In genomic region chr5:80160242-80160641, GRCh38 we compare ENCODE assay signal across 24 cellular contexts.
A peak's percentile ranks its signal among the peaks of the same experiment; 100 is the strongest.
DNase-seq lines count a peak whose midpoint lies in the region; ATAC-seq, FAIRE-seq and TF ChIP-seq lines count a peak whose summit lies in the region.
"Had no signal": no experiment of that assay in that cellular context is flagged by ENCODE, and none has a peak within 500 bp of the region (broad histone marks: within the 10 kb centered on the region; RNA-seq: fewer than 3 reads in every experiment).

No MANE protein-coding gene starts in this region.

- H3K4me2 ChIP-seq in A549: no peak overlapping the region

- no peak for TF ChIP-seq EP300 in A549 (IDR thresholded peaks at IDR 0.05)

- in situ Hi-C loops in GM13977 (cut with MboI; ENCODE audit: low pct_unique_long_range_greater_than_20kb, low sequenced_read_pairs, unreplicated experiment): no loop called here

- FAIRE-seq in A549 (lab: Jason Lieb, UNC): peak; percentile 61
- FAIRE-seq: D721Med, GM19239 had no signal

- TF ChIP-seq CTCF in A549 (IDR thresholded peaks at IDR 0.05) (no peak), GM13977 (IDR thresholded peaks at IDR 0.05; ENCODE audit: extremely low read depth, insufficient read depth, missing control alignments) (no peak)

- H3K4me3 Mint-ChIP-seq in activated CD4-positive, alpha-beta T cell treated with anti-CD3 and anti-CD28 coated beads for 36 hours: no peak overlapping the region
- H3K4me3 Mint-ChIP-seq in T-helper 17 cell: no peak overlapping the region
- no peak overlapping the region for H3K4me3 Mint-ChIP-seq in naive thymus-derived CD4-positive, alpha-beta T cell
- H3K4me3 Mint-ChIP-seq in activated CD8-positive, alpha-beta memory T cell treated with anti-CD3 and anti-CD28 coated beads, Interleukin-2, amount 10 ng/mL, durations not matched to agents 7 days and 5 days: no peak overlapping the region

- H3K27me3 ChIP-seq in naive thymus-derived CD4-positive, alpha-beta T cell (ENCODE audit: control insufficient read depth in 2 of 2, insufficient read depth in 2 of 2, low read length in 2 of 2): no peaks in the 10 kb centered on the region

- TF ChIP-seq RAD21 in A549 (conservative IDR thresholded peaks at IDR 0.05 in 1 of 2, IDR thresholded peaks at IDR 0.05 in 1 of 2): no peak

- H3K36me3 Mint-ChIP-seq in activated CD4-positive, alpha-beta T cell treated with anti-CD3 and anti-CD28 coated beads for 36 hours (ENCODE audit: low read depth): peaks cover 65% of the 10 kb centered on the region
- H3K36me3 Mint-ChIP-seq in T-helper 17 cell (ENCODE audit: low read depth): peaks cover 17% of the 10 kb centered on the region
- H3K36me3 Mint-ChIP-seq in naive thymus-derived CD4-positive, alpha-beta T cell: peaks cover 26 to 87% (median 77%) of the 10 kb centered on the region in 5 donors
- peaks cover 68% of the 10 kb centered on the region for H3K36me3 Mint-ChIP-seq in activated CD8-positive, alpha-beta memory T cell treated with anti-CD3 and anti-CD28 coated beads, Interleukin-2, amount 10 ng/mL, durations not matched to agents 7 days and 5 days

- POLR2A ChIA-PET in activated CD4-positive, alpha-beta T cell treated with anti-CD3 and anti-CD28 coated beads for 36 hours (lab: Charles Lee): no interaction called here
- POLR2A ChIA-PET in A549 (lab: Yijun Ruan, JAX): no interaction called here
- POLR2A ChIA-PET in naive thymus-derived CD4-positive, alpha-beta T cell (lab: Charles Lee): interaction anchor here (0.5 to 4.1 kb wide), 6 partner anchors 10 to 94 kb away, joined by 3 to 17 read pairs (median 4); no protein-coding TSS in a partner anchor

- H3K27ac ChIP-seq in A549: no peak overlapping the region
- H3K27ac ChIP-seq in naive thymus-derived CD4-positive, alpha-beta T cell (ENCODE audit: low read depth, low read length): no peak overlapping the region
- H3K27ac ChIP-seq: 22Rv1, RWPE1 had no signal

- no peak for DNase-seq in activated CD4-positive, alpha-beta T cell treated with anti-CD3 and anti-CD28 coated beads for 36 hours
- DNase-seq in activated CD4-positive, alpha-beta T cell treated with anti-CD3 and anti-CD28 coated beads, Interleukin-2, amount 50 U/mL, for 4 hours: no peak
- DNase-seq in A549 (ENCODE audit: low read depth in 1 of 2, low spot score in 1 of 2) (no peak), T-helper 17 cell (no peak), GM13977 (ENCODE audit: low spot score) (no peak), dermis blood vessel endothelial cell (no peak)
- no peak for DNase-seq in naive thymus-derived CD4-positive, alpha-beta T cell
- no peak for DNase-seq in activated CD8-positive, alpha-beta memory T cell treated with anti-CD3 and anti-CD28 coated beads, Interleukin-2, amount 10 ng/mL, durations not matched to agents 7 days and 5 days
- DNase-seq: AML-193, C1 segment of cervical spinal cord, DMS53, GF-D8, Karpas-422, MV-4-11, NCI-H1105 treated with DMSO at 0.1 percent for 48 hours, NCI-H2029 treated with DMSO at 0.1 percent for 48 hours, NCI-H226, NCI-H510A treated with DMSO at 0.1 percent for 48 hours, NCI-H748 treated with DMSO at 0.1 percent for 48 hours, SHP77 treated with DMSO at 0.1 percent for 48 hours had no signal

- CTCF ChIA-PET in activated CD4-positive, alpha-beta T cell treated with anti-CD3 and anti-CD28 coated beads for 36 hours (lab: Charles Lee): no interaction called here
- CTCF ChIA-PET in A549 (lab: Yijun Ruan, JAX): no interaction called here
- CTCF ChIA-PET in naive thymus-derived CD4-positive, alpha-beta T cell (lab: Charles Lee): no interaction called here
- CTCF ChIA-PET in activated CD8-positive, alpha-beta memory T cell treated with anti-CD3 and anti-CD28 coated beads, Interleukin-2, amount 10 ng/mL, durations not matched to agents 7 days and 5 days (lab: Charles Lee): no interaction called here

- no peaks in the 10 kb centered on the region for H3K4me1 ChIP-seq in A549
- H3K4me1 ChIP-seq in naive thymus-derived CD4-positive, alpha-beta T cell (ENCODE audit: control insufficient read depth in 2 of 2, insufficient read depth in 2 of 2, low read length in 2 of 2): peaks cover under 1 to 7% of the 10 kb centered on the region in 2 donors

- H3K27me3 Mint-ChIP-seq in activated CD4-positive, alpha-beta T cell treated with anti-CD3 and anti-CD28 coated beads for 36 hours: no peaks in the 10 kb centered on the region
- H3K27me3 Mint-ChIP-seq in T-helper 17 cell: no peaks in the 10 kb centered on the region
- no peaks in the 10 kb centered on the region for H3K27me3 Mint-ChIP-seq in naive thymus-derived CD4-positive, alpha-beta T cell
- H3K27me3 Mint-ChIP-seq in activated CD8-positive, alpha-beta memory T cell treated with anti-CD3 and anti-CD28 coated beads, Interleukin-2, amount 10 ng/mL, durations not matched to agents 7 days and 5 days: no peaks in the 10 kb centered on the region

- H3K27ac Mint-ChIP-seq in activated CD4-positive, alpha-beta T cell treated with anti-CD3 and anti-CD28 coated beads for 36 hours: peak overlapping the region; percentile 51
- H3K27ac Mint-ChIP-seq in T-helper 17 cell: peak overlapping the region; percentile 71
- peak overlapping the region in 8 of 9 donors; percentile 63 to 99 (median 84) for H3K27ac Mint-ChIP-seq in naive thymus-derived CD4-positive, alpha-beta T cell
- no peak overlapping the region for H3K27ac Mint-ChIP-seq in activated CD8-positive, alpha-beta memory T cell treated with anti-CD3 and anti-CD28 coated beads, Interleukin-2, amount 10 ng/mL, durations not matched to agents 7 days and 5 days

- peaks cover 42% of the 10 kb centered on the region for H3K4me1 Mint-ChIP-seq in activated CD4-positive, alpha-beta T cell treated with anti-CD3 and anti-CD28 coated beads for 36 hours
- H3K4me1 Mint-ChIP-seq in T-helper 17 cell: peaks cover 21% of the 10 kb centered on the region
- H3K4me1 Mint-ChIP-seq in naive thymus-derived CD4-positive, alpha-beta T cell: peaks cover 9 to 81% (median 35%) of the 10 kb centered on the region in 7 donors
- no peaks in the 10 kb centered on the region for H3K4me1 Mint-ChIP-seq in activated CD8-positive, alpha-beta memory T cell treated with anti-CD3 and anti-CD28 coated beads, Interleukin-2, amount 10 ng/mL, durations not matched to agents 7 days and 5 days

- 83% methylated on average over 3 of the region's 3 CpGs for WGBS in A549 (ENCODE audit: missing lambda C conversion rate)

- TF ChIP-seq POLR2A in A549 (IDR thresholded peaks at IDR 0.05; ENCODE audit: low read length): no peak

- no peak for ATAC-seq in activated CD4-positive, alpha-beta T cell treated with anti-CD3 and anti-CD28 coated beads for 36 hours
- ATAC-seq in A549 (no peak), T-helper 17 cell (no peak)
- ATAC-seq in naive thymus-derived CD4-positive, alpha-beta T cell: no peak
- no peak for ATAC-seq in activated CD8-positive, alpha-beta memory T cell treated with anti-CD3 and anti-CD28 coated beads, Interleukin-2, amount 10 ng/mL, durations not matched to agents 7 days and 5 days

- H3K9me3 ChIP-seq in A549: no peaks in the 10 kb centered on the region
- H3K9me3 ChIP-seq in T-helper 17 cell (ENCODE audit: control insufficient read depth, low read length, poor library complexity, severe bottlenecking): no peaks in the 10 kb centered on the region
- no peaks in the 10 kb centered on the region for H3K9me3 ChIP-seq in naive thymus-derived CD4-positive, alpha-beta T cell (ENCODE audit: control insufficient read depth in 2 of 3, low read length in 3 of 3)

- H3K9me3 Mint-ChIP-seq in activated CD4-positive, alpha-beta T cell treated with anti-CD3 and anti-CD28 coated beads for 36 hours (ENCODE audit: low read depth): peaks cover 2% of the 10 kb centered on the region
- H3K9me3 Mint-ChIP-seq in naive thymus-derived CD4-positive, alpha-beta T cell: peaks cover 0 to 3% (median 0%) of the 10 kb centered on the region in 11 donors
- H3K9me3 Mint-ChIP-seq in activated CD8-positive, alpha-beta memory T cell treated with anti-CD3 and anti-CD28 coated beads, Interleukin-2, amount 10 ng/mL, durations not matched to agents 7 days and 5 days (ENCODE audit: low read depth): peaks cover 2% of the 10 kb centered on the region

- no peak overlapping the region for H3K4me3 ChIP-seq in A549
- no peak overlapping the region for H3K4me3 ChIP-seq in naive thymus-derived CD4-positive, alpha-beta T cell (ENCODE audit: low read length)

- peaks cover 3 to 78% (median 17%) of the 10 kb centered on the region in 3 experiments for H3K36me3 ChIP-seq in naive thymus-derived CD4-positive, alpha-beta T cell (ENCODE audit: control insufficient read depth in 2 of 3, insufficient read depth in 3 of 3, low read length in 3 of 3)

- intact Hi-C loops in activated CD4-positive, alpha-beta T cell treated with anti-CD3 and anti-CD28 coated beads for 36 hours (cut with DNase I, micrococcal nuclease): no loop called here
- intact Hi-C loops in naive thymus-derived CD4-positive, alpha-beta T cell (cut with micrococcal nuclease): no loop called here

TF ChIP-seq in A549, 52 proteins besides CTCF, POLR2A, EP300 and RAD21 (continues in another document):
- no peak for TF ChIP-seq FOSB (CRISPR knock-in tag; IDR thresholded peaks at IDR 0.05)
- TF ChIP-seq, protein P1, sequence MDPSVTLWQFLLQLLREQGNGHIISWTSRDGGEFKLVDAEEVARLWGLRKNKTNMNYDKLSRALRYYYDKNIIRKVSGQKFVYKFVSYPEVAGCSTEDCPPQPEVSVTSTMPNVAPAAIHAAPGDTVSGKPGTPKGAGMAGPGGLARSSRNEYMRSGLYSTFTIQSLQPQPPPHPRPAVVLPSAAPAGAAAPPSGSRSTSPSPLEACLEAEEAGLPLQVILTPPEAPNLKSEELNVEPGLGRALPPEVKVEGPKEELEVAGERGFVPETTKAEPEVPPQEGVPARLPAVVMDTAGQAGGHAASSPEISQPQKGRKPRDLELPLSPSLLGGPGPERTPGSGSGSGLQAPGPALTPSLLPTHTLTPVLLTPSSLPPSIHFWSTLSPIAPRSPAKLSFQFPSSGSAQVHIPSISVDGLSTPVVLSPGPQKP (IDR thresholded peaks at IDR 0.05; ENCODE audit: low read depth, low read length): no peak
